In the genomic region with DNA sequence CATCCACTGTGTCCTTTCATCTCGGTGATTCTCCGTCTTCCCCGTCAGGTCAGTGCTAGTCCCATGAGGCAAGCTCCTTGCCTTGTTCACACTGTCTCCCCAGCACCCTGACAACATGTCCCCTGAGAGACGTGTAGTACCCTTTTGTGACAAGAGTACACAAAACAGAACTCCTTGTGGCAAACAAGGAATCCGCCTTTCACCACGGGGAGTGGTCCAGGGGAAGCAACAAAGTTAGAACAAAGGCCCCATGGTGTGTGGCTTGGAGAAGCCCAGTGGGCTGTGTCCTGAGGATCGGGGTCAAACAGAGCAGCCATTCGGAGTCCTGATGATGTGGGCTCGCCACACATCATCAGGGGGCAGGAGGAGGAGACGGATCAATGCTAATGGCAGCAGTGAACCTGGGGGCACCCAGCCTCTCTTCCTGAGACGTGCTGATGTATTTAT, we compare ENCODE assay signal across 1 cellular context.
TF ChIP-seq lines count a peak whose summit lies in the region.

No MANE protein-coding gene starts in this region.

TF ChIP-seq in H1, 55 proteins besides CTCF, POLR2A, EP300 and RAD21:
- TF ChIP-seq BACH1 (IDR thresholded peaks at IDR 0.05; ENCODE audit: low read length): no peak
